1 cellular context compared by ENCODE assay signal in the genomic region with DNA sequence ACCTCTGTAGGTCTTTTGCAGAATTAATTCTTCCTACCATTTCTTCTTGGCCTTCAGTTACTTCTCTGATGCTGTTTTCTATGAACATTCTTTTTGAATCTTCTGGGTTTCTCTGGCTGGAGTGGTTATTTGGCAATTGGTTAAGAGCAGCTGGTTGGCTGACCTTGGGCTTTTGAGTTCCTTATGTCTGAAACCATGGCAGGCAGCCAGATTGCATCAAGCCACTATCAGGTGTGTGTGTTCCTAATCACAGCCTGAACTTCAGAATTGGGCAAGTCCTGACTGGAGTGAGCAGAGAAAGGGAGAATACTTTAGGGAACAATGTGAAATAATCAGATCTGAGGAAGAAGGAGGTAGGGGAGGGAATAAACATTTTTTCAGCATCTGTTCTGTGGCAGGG.
TF ChIP-seq lines count a peak whose summit lies in the region.

No MANE protein-coding gene starts in this region.

TF ChIP-seq in GM23338, 12 proteins besides CTCF, POLR2A, EP300 and RAD21 (continued from another document):
- TF ChIP-seq POLR2AphosphoS5 (IDR thresholded peaks at IDR 0.05; ENCODE audit: low read depth) (no peak), NANOG (IDR thresholded peaks at IDR 0.05; ENCODE audit: borderline replicate concordance) (no peak), ZNF114 (CRISPR knock-in tag; IDR thresholded peaks at IDR 0.05) (no peak), JUNB (IDR thresholded peaks at IDR 0.05; ENCODE audit: unreplicated experiment) (no peak), STAT1 (IDR thresholded peaks at IDR 0.05; ENCODE audit: unreplicated experiment) (no peak), ZNF331 (CRISPR knock-in tag; IDR thresholded peaks at IDR 0.05; ENCODE audit: low read depth) (no peak), EZH2phosphoT487 (IDR thresholded peaks at IDR 0.05; ENCODE audit: unreplicated experiment) (no peak), EZH2 (IDR thresholded peaks at IDR 0.05; ENCODE audit: low read depth, unreplicated experiment) (no peak), CREB1 (CRISPR knock-in tag; IDR thresholded peaks at IDR 0.05; ENCODE audit: low read depth) (no peak)
- TF ChIP-seq, protein P1, sequence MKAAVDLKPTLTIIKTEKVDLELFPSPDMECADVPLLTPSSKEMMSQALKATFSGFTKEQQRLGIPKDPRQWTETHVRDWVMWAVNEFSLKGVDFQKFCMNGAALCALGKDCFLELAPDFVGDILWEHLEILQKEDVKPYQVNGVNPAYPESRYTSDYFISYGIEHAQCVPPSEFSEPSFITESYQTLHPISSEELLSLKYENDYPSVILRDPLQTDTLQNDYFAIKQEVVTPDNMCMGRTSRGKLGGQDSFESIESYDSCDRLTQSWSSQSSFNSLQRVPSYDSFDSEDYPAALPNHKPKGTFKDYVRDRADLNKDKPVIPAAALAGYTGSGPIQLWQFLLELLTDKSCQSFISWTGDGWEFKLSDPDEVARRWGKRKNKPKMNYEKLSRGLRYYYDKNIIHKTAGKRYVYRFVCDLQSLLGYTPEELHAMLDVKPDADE (IDR thresholded peaks at IDR 0.05): no peak
